Comparison of ENCODE assay signal across 11 cellular contexts in the genomic region with DNA sequence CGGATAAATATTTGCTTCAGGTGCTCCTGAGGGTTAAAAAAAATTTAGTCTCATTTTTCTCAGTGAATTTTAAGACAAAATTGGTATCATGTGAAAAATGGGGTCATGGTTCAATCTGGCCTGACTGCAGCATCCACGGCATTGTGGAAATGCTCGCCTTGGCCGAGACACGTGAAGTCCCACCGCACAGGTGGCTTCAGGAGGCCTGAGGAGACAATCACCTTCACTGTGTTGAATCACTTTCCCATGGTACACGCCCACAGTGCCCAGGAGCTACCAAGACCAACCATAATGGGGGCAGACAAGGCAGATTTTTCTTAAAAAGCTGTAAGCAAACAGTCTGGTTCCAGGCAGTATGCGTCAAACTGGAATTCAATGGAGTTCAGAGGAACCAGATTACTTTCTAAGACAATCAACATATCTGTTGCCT. TPM values are rescaled to one million over a fixed set of nuclear protein-coding genes. Genes with fewer than 3 reads are reported as not detected.
DNase-seq lines count a peak whose midpoint lies in the region; ATAC-seq and TF ChIP-seq lines count a peak whose summit lies in the region.
"Had no signal": no experiment of that assay in that cellular context is flagged by ENCODE, and none has a peak within 500 bp of the region (broad histone marks: within the 10 kb centered on the region; RNA-seq: fewer than 3 reads in every experiment).

No MANE protein-coding gene starts in this region.

- H3K27me3 Mint-ChIP-seq in MCF 10A (ENCODE audit: insufficient read depth, unreplicated experiment) (no peaks in the 10 kb centered on the region), type B pancreatic cell (no peaks in the 10 kb centered on the region), glutamatergic neuron (ENCODE audit: unreplicated experiment) (no peaks in the 10 kb centered on the region)
- H3K27me3 Mint-ChIP-seq in naive thymus-derived CD8-positive, alpha-beta T cell, result no peaks in the 10 kb centered on the region

- POLR2A ChIA-PET in MCF 10A (lab: Yijun Ruan, JAX), result interaction anchor here (0.6 to 2.8 kb wide), 18 partner anchors 10 to 172 kb away, joined by 3 to 14 read pairs (median 4); a partner anchor contains a TSS
- POLR2A ChIA-PET in naive thymus-derived CD8-positive, alpha-beta T cell (lab: Charles Lee), result no interaction called here

- ATAC-seq in naive thymus-derived CD8-positive, alpha-beta T cell, result no peak

- no peaks in the 10 kb centered on the region for H3K9me3 Mint-ChIP-seq in MCF 10A (ENCODE audit: unreplicated experiment)
- no peaks in the 10 kb centered on the region for H3K9me3 Mint-ChIP-seq in naive thymus-derived CD8-positive, alpha-beta T cell
- H3K9me3 Mint-ChIP-seq in type B pancreatic cell, result no peaks in the 10 kb centered on the region
- H3K9me3 Mint-ChIP-seq in glutamatergic neuron (ENCODE audit: unreplicated experiment), result peaks cover 1% of the 10 kb centered on the region

- H3K36me3 Mint-ChIP-seq in MCF 10A (ENCODE audit: insufficient read depth, unreplicated experiment) (peaks cover 84% of the 10 kb centered on the region), type B pancreatic cell (peaks cover 10% of the 10 kb centered on the region), glutamatergic neuron (ENCODE audit: unreplicated experiment) (no peaks in the 10 kb centered on the region)
- H3K36me3 Mint-ChIP-seq in naive thymus-derived CD8-positive, alpha-beta T cell, result peaks cover 0 to 55% (median 2%) of the 10 kb centered on the region in 3 donors

- H3K9ac ChIP-seq in mammary epithelial cell (ENCODE audit: insufficient read depth, low read length), result no peak overlapping the region

- CTCF ChIA-PET in MCF 10A (lab: Yijun Ruan, JAX) (interaction anchor here (0.5 to 2.7 kb wide), 9 partner anchors 8 to 170 kb away, joined by 3 to 19 read pairs (median 4); a partner anchor contains a TSS), mammary epithelial cell (lab: Charles Lee; ENCODE audit: low non-redundant PET) (no interaction called here)

- H2AFZ ChIP-seq in mammary epithelial cell (ENCODE audit: low read depth, low read length), result no peak overlapping the region

- H3K27me3 ChIP-seq in mammary epithelial cell (ENCODE audit: insufficient read depth, low read length), result no peaks in the 10 kb centered on the region

- dilution Hi-C loops in mammary epithelial cell (cut with HindIII; ENCODE audit: low sequenced_read_pairs), result loop anchor here (10.0 kb wide), 1 partner anchor 53 kb away; no protein-coding TSS in a partner anchor

- H3K36me3 ChIP-seq in mammary epithelial cell (ENCODE audit: insufficient read depth, low read length), result peaks cover 4% of the 10 kb centered on the region
- peaks cover 2% of the 10 kb centered on the region for H3K36me3 ChIP-seq in urinary bladder (ENCODE audit: insufficient read depth)

- H3K79me2 ChIP-seq in mammary epithelial cell (ENCODE audit: insufficient read depth, low read length), result no peaks in the 10 kb centered on the region

- no TSS peak for BruUV-seq in MCF 10A (replicated peaks; lab: Mats Ljungman, UMichigan)
- BruUV-seq in mammary epithelial cell (replicated peaks; lab: Mats Ljungman, UMichigan), result no TSS peak

- H3K4me3 ChIP-seq in mammary epithelial cell (replicated peaks in 1 of 3; ENCODE audit: insufficient read depth in 1 of 3, low read depth in 2 of 3, low read length in 3 of 3) (no peak overlapping the region), urinary bladder (ENCODE audit: low read depth, low read length) (no peak overlapping the region)

- H3K4me1 ChIP-seq in mammary epithelial cell (ENCODE audit: insufficient read depth, low read length), result peaks cover 14% of the 10 kb centered on the region
- H3K4me1 ChIP-seq in urinary bladder (ENCODE audit: insufficient read depth), result no peaks in the 10 kb centered on the region

- H3K27ac ChIP-seq in mammary epithelial cell (ENCODE audit: insufficient read depth, low read depth, low read length), result no peak overlapping the region
- peak overlapping the region; percentile 69 for H3K27ac ChIP-seq in caudate nucleus (ENCODE audit: low read depth, low read length)
- peak overlapping the region; percentile 69 for H3K27ac ChIP-seq in urinary bladder (ENCODE audit: low read depth)

- in situ Hi-C loops in mammary epithelial cell (cut with MboI; ENCODE audit: low sequenced_read_pairs in 2 of 2), result no loop called here

- H3K27ac Mint-ChIP-seq in MCF 10A (ENCODE audit: low read depth, unreplicated experiment) (peak overlapping the region; percentile 88), type B pancreatic cell (no peak overlapping the region), glutamatergic neuron (ENCODE audit: unreplicated experiment) (no peak overlapping the region)
- peak overlapping the region in 7 of 10 donors; percentile 33 to 88 (median 79) for H3K27ac Mint-ChIP-seq in naive thymus-derived CD8-positive, alpha-beta T cell

- no peak overlapping the region for H3K4me2 ChIP-seq in mammary epithelial cell (ENCODE audit: insufficient read depth, low read depth, low read length)

- no peak for TF ChIP-seq CTCF in MCF 10A (IDR thresholded peaks at IDR 0.05; ENCODE audit: unreplicated experiment)
- TF ChIP-seq CTCF in mammary epithelial cell (conservative IDR thresholded peaks at IDR 0.05 in 1 of 2, IDR thresholded peaks at IDR 0.05 in 1 of 2; ENCODE audit: extremely low read depth in 1 of 2, insufficient read depth in 1 of 2, low read depth in 1 of 2, low read length in 2 of 2), result no peak
- TF ChIP-seq CTCF in type B pancreatic cell (conservative IDR thresholded peaks at IDR 0.05), result no peak
- no peak for TF ChIP-seq CTCF in glutamatergic neuron (IDR thresholded peaks at IDR 0.05; ENCODE audit: partially characterized antibody, unreplicated experiment)

- H4K20me1 ChIP-seq in mammary epithelial cell (ENCODE audit: insufficient read depth, low read length), result no peaks in the 10 kb centered on the region

- no peak overlapping the region for H3K4me3 Mint-ChIP-seq in MCF 10A (ENCODE audit: unreplicated experiment)
- no peak overlapping the region for H3K4me3 Mint-ChIP-seq in naive thymus-derived CD8-positive, alpha-beta T cell
- H3K4me3 Mint-ChIP-seq in type B pancreatic cell, result no peak overlapping the region
- H3K4me3 Mint-ChIP-seq in glutamatergic neuron (ENCODE audit: unreplicated experiment), result no peak overlapping the region

- peaks cover 33% of the 10 kb centered on the region for H3K4me1 Mint-ChIP-seq in MCF 10A (ENCODE audit: insufficient read depth, unreplicated experiment)
- H3K4me1 Mint-ChIP-seq in naive thymus-derived CD8-positive, alpha-beta T cell, result peaks cover 9 to 40% (median 26%) of the 10 kb centered on the region in 4 donors
- peaks cover 12% of the 10 kb centered on the region for H3K4me1 Mint-ChIP-seq in type B pancreatic cell (ENCODE audit: unreplicated experiment)
- H3K4me1 Mint-ChIP-seq in glutamatergic neuron (ENCODE audit: low read depth, unreplicated experiment), result peaks cover 8% of the 10 kb centered on the region

- DNase-seq in MCF 10A (ENCODE audit: unreplicated experiment) (no peak), mammary epithelial cell (no peak), caudate nucleus (lab: John Stamatoyannopoulos, UW) (no peak), type B pancreatic cell (ENCODE audit: extremely low spot score, unreplicated experiment) (no peak), glutamatergic neuron (no peak)
- no peak for DNase-seq in naive thymus-derived CD8-positive, alpha-beta T cell
- no peak for DNase-seq in NK-92 treated with Interleukin-12 subunit alpha and Interleukin-12 subunit beta, amount 100 ng/mL, for 24 hours (lab: John Stamatoyannopoulos, UW)
- DNase-seq: activated CD4-positive, alpha-beta T cell treated with anti-CD3 and anti-CD28 coated beads for 1 hour; AML-193; stimulated activated CD4-positive, alpha-beta T cell treated with anti-CD3 and anti-CD28 coated beads, Interleukin-15, amount 100 ng/mL, for 24 hours had no signal

- 86% methylated on average over 8 of the region's 8 CpGs for WGBS in mammary epithelial cell (ENCODE audit: low coverage, missing lambda C conversion rate)
- WGBS in urinary bladder, result 89% methylated on average over 8 of the region's 8 CpGs

- H3K9me3 ChIP-seq in mammary epithelial cell (replicated peaks; ENCODE audit: insufficient read depth, low read length), result no peaks in the 10 kb centered on the region

- intact Hi-C loops in MCF 10A (cut with micrococcal nuclease), result loop anchor here (10.0 kb wide), 2 partner anchors 103 to 243 kb away; a partner anchor contains a TSS
- intact Hi-C loops in mammary epithelial cell (cut with micrococcal nuclease), result no loop called here

RNA-seq across cellular contexts. Expression of a gene that starts 11.0 kb away (rescaled TPM):
- total RNA-seq in MCF 10A (2022) (8.3 and 13.2 TPM in 2 replicates), mammary epithelial cell (10 to 100 TPM; 13.3 to 14.8 TPM), urinary bladder (3.2 TPM), type B pancreatic cell (ENCODE audit: low replicate concordance) (11.1 and 12.9 TPM in 2 replicates), glutamatergic neuron (ENCODE audit: unreplicated experiment) (3.5 TPM)
- polyA plus RNA-seq in mammary epithelial cell (4.6 TPM), urinary bladder (8.5 TPM)
- polyA minus RNA-seq in mammary epithelial cell, result 5.6 TPM
- 1 to 10 TPM; 8.8 to 9.6 TPM for total RNA-seq in naive thymus-derived CD8-positive, alpha-beta T cell
- 1 to 10 TPM; 1.7 to 2.9 (median 2.7) TPM for polyA plus RNA-seq in naive thymus-derived CD8-positive, alpha-beta T cell

RNA-seq across cellular contexts. Expression of a gene that starts 35.6 kb away (rescaled TPM):
- total RNA-seq in MCF 10A (2022) (1.7 and 1.9 TPM in 2 replicates), mammary epithelial cell (1 to 10 TPM; 3.0 to 3.5 TPM), urinary bladder (6.9 TPM), type B pancreatic cell (ENCODE audit: low replicate concordance) (20.2 and 29.5 TPM in 2 replicates), glutamatergic neuron (ENCODE audit: unreplicated experiment) (3.4 TPM)
- polyA plus RNA-seq in mammary epithelial cell (4.0 TPM), urinary bladder (15.2 TPM)
- polyA minus RNA-seq in mammary epithelial cell, result 2.0 TPM
- 10 to 100 TPM; 11.9 to 12.7 TPM for total RNA-seq in naive thymus-derived CD8-positive, alpha-beta T cell
- 1 to 10 TPM; 6.4 to 8.9 (median 7.7) TPM for polyA plus RNA-seq in naive thymus-derived CD8-positive, alpha-beta T cell

Comparison
In these comparisons a context has a peak if more than half of its experiments do, and no peak if none do; other contexts are left out.
1. H3K27ac Mint-ChIP-seq: peak in MCF 10A (single experiment) and naive thymus-derived CD8-positive, alpha-beta T cell (7 of 10); none in type B pancreatic cell (single experiment) and glutamatergic neuron (single experiment).